ENCODE assay signal across 17 cellular contexts in the genomic region with DNA sequence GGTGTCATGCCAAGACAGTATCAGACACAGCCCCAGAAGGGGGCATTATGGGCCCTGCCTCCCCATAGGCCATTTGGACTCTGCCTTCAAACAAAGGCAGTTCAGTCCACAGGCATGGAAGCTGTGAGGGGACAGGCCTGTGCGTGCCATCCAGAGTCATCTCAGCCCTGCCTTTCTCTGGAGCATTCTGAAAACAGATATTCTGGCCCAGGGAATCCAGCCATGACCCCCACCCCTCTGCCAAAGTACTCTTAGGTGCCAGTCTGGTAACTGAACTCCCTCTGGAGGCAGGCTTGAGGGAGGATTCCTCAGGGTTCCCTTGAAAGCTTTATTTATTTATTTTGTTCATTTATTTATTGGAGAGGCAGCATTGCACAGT. TPM values are rescaled to one million over a fixed set of nuclear protein-coding genes. Genes with fewer than 3 reads are reported as not detected.
A peak's percentile ranks its signal among the peaks of the same experiment; 100 is the strongest.
DNase-seq lines count a peak whose midpoint lies in the region; ATAC-seq and TF ChIP-seq lines count a peak whose summit lies in the region.
"Had no signal": no experiment of that assay in that cellular context is flagged by ENCODE, and none has a peak within 500 bp of the region (broad histone marks: within the 10 kb centered on the region; RNA-seq: fewer than 3 reads in every experiment).

No MANE protein-coding gene starts in this region.

- H4K20me1 ChIP-seq in OCI-LY3 (ENCODE audit: insufficient read depth, low read length) = peaks cover 9% of the 10 kb centered on the region

- 0 out of 2 replicates have a peak, but pooled peaks have one; percentile 5 for TF ChIP-seq CTCF in OCI-LY3 (IDR thresholded peaks at IDR 0.05; ENCODE audit: low read depth, low read length)

- H3K4me2 ChIP-seq in OCI-LY3 (ENCODE audit: low read length) = no peak overlapping the region

- peaks cover 100% of the 10 kb centered on the region for H3K4me1 ChIP-seq in CD4-positive, alpha-beta memory T cell (ENCODE audit: insufficient read depth, low read length)
- peaks cover 90% of the 10 kb centered on the region for H3K4me1 ChIP-seq in OCI-LY3 (ENCODE audit: low read length)
- H3K4me1 ChIP-seq: HAP-1, parathyroid adenoma had no signal

- H3K36me3 Mint-ChIP-seq in CD4-positive, alpha-beta memory T cell = peaks cover 41 to 54% of the 10 kb centered on the region in 2 donors
- peaks cover 46% of the 10 kb centered on the region for H3K36me3 Mint-ChIP-seq in activated naive CD8-positive, alpha-beta T cell treated with anti-CD3 and anti-CD28 coated beads, Interleukin-2, amount 50 U/mL, for 24 hours (ENCODE audit: low read depth)
- peaks cover 9 to 43% (median 22%) of the 10 kb centered on the region in 3 donors for H3K36me3 Mint-ChIP-seq in naive thymus-derived CD8-positive, alpha-beta T cell

- H3K79me2 ChIP-seq in OCI-LY3 (ENCODE audit: low read length) = peaks cover 40% of the 10 kb centered on the region
- H3K79me2 ChIP-seq: parathyroid adenoma had no signal

- H3K27me3 Mint-ChIP-seq in CD4-positive, alpha-beta memory T cell = no peaks in the 10 kb centered on the region
- no peaks in the 10 kb centered on the region for H3K27me3 Mint-ChIP-seq in activated naive CD8-positive, alpha-beta T cell treated with anti-CD3 and anti-CD28 coated beads, Interleukin-2, amount 50 U/mL, for 24 hours
- H3K27me3 Mint-ChIP-seq in naive thymus-derived CD8-positive, alpha-beta T cell = no peaks in the 10 kb centered on the region
- H3K27me3 Mint-ChIP-seq: activated naive CD4-positive, alpha-beta T cell treated with anti-CD3 and anti-CD28 coated beads, Interleukin-2, amount 50 U/mL, for 24 hours had no signal

- peak overlapping the region; percentile 53 for H3K27ac ChIP-seq in CD4-positive, alpha-beta memory T cell (ENCODE audit: low read depth, low read length)
- peak overlapping the region; percentile 95 for H3K27ac ChIP-seq in OCI-LY3 (ENCODE audit: low read length)
- H3K27ac ChIP-seq: gastroesophageal sphincter, parathyroid adenoma had no signal

- H3K4me3 Mint-ChIP-seq in CD4-positive, alpha-beta memory T cell = peak overlapping the region in 4 of 8 donors; percentile 31 to 82 (median 73)
- peak overlapping the region; percentile 61 for H3K4me3 Mint-ChIP-seq in activated naive CD8-positive, alpha-beta T cell treated with anti-CD3 and anti-CD28 coated beads, Interleukin-2, amount 50 U/mL, for 24 hours
- H3K4me3 Mint-ChIP-seq in naive thymus-derived CD8-positive, alpha-beta T cell = peak overlapping the region in 2 of 10 donors; percentile 4 to 67
- H3K4me3 Mint-ChIP-seq: brain had no signal

- H3K9me3 ChIP-seq in CD4-positive, alpha-beta memory T cell (ENCODE audit: control insufficient read depth in 1 of 2, low read length in 2 of 2) = no peaks in the 10 kb centered on the region
- no peaks in the 10 kb centered on the region for H3K9me3 ChIP-seq in OCI-LY3 (ENCODE audit: insufficient read depth, low read length)
- H3K9me3 ChIP-seq: HAP-1 had no signal

- H2AFZ ChIP-seq in OCI-LY3 (ENCODE audit: low read depth, low read length) = no peak overlapping the region
- H2AFZ ChIP-seq: parathyroid adenoma had no signal

- CTCF ChIA-PET in CD4-positive, alpha-beta memory T cell (lab: Charles Lee; ENCODE audit: partially characterized antibody) = interaction anchor here (1.0 to 19.1 kb wide), 11 partner anchors 12 to 191 kb away, joined by 3 to 211 read pairs (median 5); a partner anchor contains a TSS

- peak overlapping the region in 6 of 7 donors; percentile 80 to 96 (median 90) for H3K27ac Mint-ChIP-seq in CD4-positive, alpha-beta memory T cell
- H3K27ac Mint-ChIP-seq in activated naive CD8-positive, alpha-beta T cell treated with anti-CD3 and anti-CD28 coated beads, Interleukin-2, amount 50 U/mL, for 24 hours = peak overlapping the region; percentile 97
- H3K27ac Mint-ChIP-seq in naive thymus-derived CD8-positive, alpha-beta T cell = peak overlapping the region in 9 of 10 donors; percentile 35 to 100 (median 81)
- H3K27ac Mint-ChIP-seq: brain had no signal

- peaks cover 0 to 9% (median 4%) of the 10 kb centered on the region in 8 donors for H3K9me3 Mint-ChIP-seq in CD4-positive, alpha-beta memory T cell
- H3K9me3 Mint-ChIP-seq in activated naive CD8-positive, alpha-beta T cell treated with anti-CD3 and anti-CD28 coated beads, Interleukin-2, amount 50 U/mL, for 24 hours = peaks cover 13% of the 10 kb centered on the region
- H3K9me3 Mint-ChIP-seq in naive thymus-derived CD8-positive, alpha-beta T cell = peaks cover 0 to 8% (median 0%) of the 10 kb centered on the region in 9 donors

- H3K36me3 ChIP-seq in CD4-positive, alpha-beta memory T cell (ENCODE audit: insufficient read depth, low read length) = peaks cover 50% of the 10 kb centered on the region
- H3K36me3 ChIP-seq in OCI-LY3 (replicated peaks; ENCODE audit: low read depth, low read length) = peaks cover 79% of the 10 kb centered on the region
- H3K36me3 ChIP-seq: HAP-1 had no signal

- no peak for DNase-seq in CD4-positive, alpha-beta memory T cell
- DNase-seq in activated naive CD8-positive, alpha-beta T cell treated with anti-CD3 and anti-CD28 coated beads, Interleukin-2, amount 50 U/mL, for 24 hours = no peak
- no peak for DNase-seq in naive thymus-derived CD8-positive, alpha-beta T cell
- DNase-seq in middle frontal gyrus (ENCODE audit: extremely low spot score, low spot score) (no peak), LoVo (ENCODE audit: low spot score) (no peak)
- DNase-seq: NCI-H1930; Right ventricle myocardium superior; stimulated activated CD4-positive, alpha-beta T cell treated with anti-CD3 and anti-CD28 coated beads, Interleukin-2, amount 100 ng/mL, for 24 hours had no signal

- peaks cover 70 to 99% (median 93%) of the 10 kb centered on the region in 4 donors for H3K4me1 Mint-ChIP-seq in CD4-positive, alpha-beta memory T cell
- peaks cover 97% of the 10 kb centered on the region for H3K4me1 Mint-ChIP-seq in activated naive CD8-positive, alpha-beta T cell treated with anti-CD3 and anti-CD28 coated beads, Interleukin-2, amount 50 U/mL, for 24 hours
- H3K4me1 Mint-ChIP-seq in naive thymus-derived CD8-positive, alpha-beta T cell = peaks cover 59 to 94% (median 88%) of the 10 kb centered on the region in 4 donors

- H3K27me3 ChIP-seq in CD4-positive, alpha-beta memory T cell (ENCODE audit: insufficient read depth, low read length) = no peaks in the 10 kb centered on the region
- no peaks in the 10 kb centered on the region for H3K27me3 ChIP-seq in OCI-LY3 (ENCODE audit: low read depth, low read length)

- H3K4me3 ChIP-seq in CD4-positive, alpha-beta memory T cell (ENCODE audit: low read length in 2 of 2) = no peak overlapping the region
- no peak overlapping the region for H3K4me3 ChIP-seq in OCI-LY3 (ENCODE audit: low read length)
- H3K4me3 ChIP-seq: gastroesophageal sphincter, HAP-1 had no signal

- no peak for ATAC-seq in activated naive CD8-positive, alpha-beta T cell treated with anti-CD3 and anti-CD28 coated beads, Interleukin-2, amount 50 U/mL, for 24 hours
- ATAC-seq in naive thymus-derived CD8-positive, alpha-beta T cell = no peak
- ATAC-seq in HG02759 (IDR thresholded peaks at IDR 0.05; ENCODE audit: unreplicated experiment) = no peak
- ATAC-seq: gastroesophageal sphincter had no signal

- POLR2A ChIA-PET in CD4-positive, alpha-beta memory T cell (lab: Charles Lee; ENCODE audit: partially characterized antibody) = interaction anchor here (1.1 to 51.5 kb wide), 12 partner anchors 4 to 185 kb away, joined by 3 to 2125 read pairs (median 8); a partner anchor contains a TSS
- POLR2A ChIA-PET in naive thymus-derived CD8-positive, alpha-beta T cell (lab: Charles Lee) = interaction anchor here (2.1 to 32.2 kb wide), 6 partner anchors 6 to 177 kb away, joined by 6 to 721 read pairs (median 470); a partner anchor contains a TSS

- intact Hi-C loops in CD4-positive, alpha-beta memory T cell (cut with micrococcal nuclease) = loop anchor here (5.0 kb wide), 1 partner anchor 159 kb away; no protein-coding TSS in a partner anchor

- no peak overlapping the region for H3K9ac ChIP-seq in OCI-LY3 (ENCODE audit: low read length)
- H3K9ac ChIP-seq: parathyroid adenoma had no signal

RNA-seq across cellular contexts. Expression of a gene that starts 14.6 kb away (rescaled TPM):
- 100 to 1,000 TPM; 398 to 406 TPM for total RNA-seq in CD4-positive, alpha-beta memory T cell
- 100 to 1,000 TPM; 362 to 468 TPM for polyA plus RNA-seq in CD4-positive, alpha-beta memory T cell
- 100 to 1,000 TPM; 205 to 217 TPM for total RNA-seq in naive thymus-derived CD8-positive, alpha-beta T cell
- 100 to 1,000 TPM in 2 of 3 donors, 10 to 100 TPM in 1; 99.2 to 185 (median 147) TPM for polyA plus RNA-seq in naive thymus-derived CD8-positive, alpha-beta T cell
- total RNA-seq: dermis microvascular lymphatic vessel endothelial cell, G401 had no signal
